In the genomic region with DNA sequence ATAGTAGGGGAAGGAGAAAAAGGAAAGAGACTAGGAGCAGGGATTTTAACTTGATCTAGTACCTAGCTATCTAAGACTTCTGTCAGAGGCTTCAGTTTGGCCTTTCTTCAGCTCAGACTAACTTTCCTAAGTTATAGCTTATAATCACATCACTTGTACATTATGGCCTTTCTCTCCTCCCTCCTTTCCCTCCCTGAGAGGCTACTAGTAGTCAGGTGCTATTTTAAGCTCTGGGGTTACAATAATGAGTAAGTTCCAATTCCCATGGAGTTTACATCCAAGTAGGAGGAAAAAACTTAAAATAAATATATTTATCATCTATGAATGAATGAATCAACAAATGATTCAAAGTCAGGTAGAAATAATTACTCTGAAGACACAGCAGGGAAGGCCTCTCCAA, we compare ENCODE assay signal across 1 cellular context.
TF ChIP-seq lines count a peak whose summit lies in the region.

No MANE protein-coding gene starts in this region.

TF ChIP-seq in HepG2, 621 proteins besides CTCF, POLR2A, EP300 and RAD21 (continued from another document):
- TF ChIP-seq, protein P1, sequence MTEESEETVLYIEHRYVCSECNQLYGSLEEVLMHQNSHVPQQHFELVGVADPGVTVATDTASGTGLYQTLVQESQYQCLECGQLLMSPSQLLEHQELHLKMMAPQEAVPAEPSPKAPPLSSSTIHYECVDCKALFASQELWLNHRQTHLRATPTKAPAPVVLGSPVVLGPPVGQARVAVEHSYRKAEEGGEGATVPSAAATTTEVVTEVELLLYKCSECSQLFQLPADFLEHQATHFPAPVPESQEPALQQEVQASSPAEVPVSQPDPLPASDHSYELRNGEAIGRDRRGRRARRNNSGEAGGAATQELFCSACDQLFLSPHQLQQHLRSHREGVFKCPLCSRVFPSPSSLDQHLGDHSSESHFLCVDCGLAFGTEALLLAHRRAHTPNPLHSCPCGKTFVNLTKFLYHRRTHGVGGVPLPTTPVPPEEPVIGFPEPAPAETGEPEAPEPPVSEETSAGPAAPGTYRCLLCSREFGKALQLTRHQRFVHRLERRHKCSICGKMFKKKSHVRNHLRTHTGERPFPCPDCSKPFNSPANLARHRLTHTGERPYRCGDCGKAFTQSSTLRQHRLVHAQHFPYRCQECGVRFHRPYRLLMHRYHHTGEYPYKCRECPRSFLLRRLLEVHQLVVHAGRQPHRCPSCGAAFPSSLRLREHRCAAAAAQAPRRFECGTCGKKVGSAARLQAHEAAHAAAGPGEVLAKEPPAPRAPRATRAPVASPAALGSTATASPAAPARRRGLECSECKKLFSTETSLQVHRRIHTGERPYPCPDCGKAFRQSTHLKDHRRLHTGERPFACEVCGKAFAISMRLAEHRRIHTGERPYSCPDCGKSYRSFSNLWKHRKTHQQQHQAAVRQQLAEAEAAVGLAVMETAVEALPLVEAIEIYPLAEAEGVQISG (CRISPR knock-in tag; IDR thresholded peaks at IDR 0.05) = no peak
- TF ChIP-seq, protein P2, sequence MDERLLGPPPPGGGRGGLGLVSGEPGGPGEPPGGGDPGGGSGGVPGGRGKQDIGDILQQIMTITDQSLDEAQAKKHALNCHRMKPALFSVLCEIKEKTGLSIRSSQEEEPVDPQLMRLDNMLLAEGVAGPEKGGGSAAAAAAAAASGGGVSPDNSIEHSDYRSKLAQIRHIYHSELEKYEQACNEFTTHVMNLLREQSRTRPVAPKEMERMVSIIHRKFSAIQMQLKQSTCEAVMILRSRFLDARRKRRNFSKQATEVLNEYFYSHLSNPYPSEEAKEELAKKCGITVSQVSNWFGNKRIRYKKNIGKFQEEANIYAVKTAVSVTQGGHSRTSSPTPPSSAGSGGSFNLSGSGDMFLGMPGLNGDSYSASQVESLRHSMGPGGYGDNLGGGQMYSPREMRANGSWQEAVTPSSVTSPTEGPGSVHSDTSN (CRISPR knock-in tag; IDR thresholded peaks at IDR 0.05) = no peak
- TF ChIP-seq ZNF362 (CRISPR knock-in tag; IDR thresholded peaks at IDR 0.05; ENCODE audit: borderline replicate concordance) = no peak
- no peak for TF ChIP-seq KAT7 (CRISPR knock-in tag; IDR thresholded peaks at IDR 0.05; ENCODE audit: borderline replicate concordance)
- TF ChIP-seq, protein P3, sequence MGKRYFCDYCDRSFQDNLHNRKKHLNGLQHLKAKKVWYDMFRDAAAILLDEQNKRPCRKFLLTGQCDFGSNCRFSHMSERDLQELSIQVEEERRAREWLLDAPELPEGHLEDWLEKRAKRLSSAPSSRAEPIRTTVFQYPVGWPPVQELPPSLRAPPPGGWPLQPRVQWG (CRISPR knock-in tag; IDR thresholded peaks at IDR 0.05; ENCODE audit: borderline replicate concordance, low read depth) = no peak
- no peak for TF ChIP-seq EZH2 (conservative IDR thresholded peaks at IDR 0.05; ENCODE audit: low read depth, low read length)
- TF ChIP-seq SIN3B (IDR thresholded peaks at IDR 0.05; ENCODE audit: low read length) = no peak
- TF ChIP-seq ZNF740 (CRISPR knock-in tag; IDR thresholded peaks at IDR 0.05) = no peak
